ENCODE assay signal across 13 cellular contexts in genomic region chr20:41178495-41178894, GRCh38. TPM values are rescaled to one million over a fixed set of nuclear protein-coding genes. Genes with fewer than 3 reads are reported as not detected.
DNase-seq lines count a peak whose midpoint lies in the region; ATAC-seq, FAIRE-seq and TF ChIP-seq lines count a peak whose summit lies in the region.
"Had no signal": no experiment of that assay in that cellular context is flagged by ENCODE, and none has a peak within 500 bp of the region (broad histone marks: within the 10 kb centered on the region; RNA-seq: fewer than 3 reads in every experiment).

No MANE protein-coding gene starts in this region.

- TF ChIP-seq CTCF in endodermal cell (conservative IDR thresholded peaks at IDR 0.05) (no peak), D721Med (IDR thresholded peaks at IDR 0.05; ENCODE audit: insufficient read depth, missing control alignments) (no peak)

- H3K4me1 ChIP-seq in CD4-positive, CD25-positive, alpha-beta regulatory T cell (ENCODE audit: control insufficient read depth, insufficient read depth, low read length, poor library complexity, severe bottlenecking): no peaks in the 10 kb centered on the region
- H3K4me1 ChIP-seq in HUES48 (ENCODE audit: control insufficient read depth, insufficient read depth, low read length): peaks cover 6% of the 10 kb centered on the region
- H3K4me1 ChIP-seq in endodermal cell (ENCODE audit: control insufficient read depth, insufficient read depth, low read length): peaks cover 14% of the 10 kb centered on the region

- no peak for ATAC-seq in CD4-positive, CD25-positive, alpha-beta regulatory T cell (ENCODE audit: low read depth in 2 of 2)

- H3K9me3 ChIP-seq in CD4-positive, CD25-positive, alpha-beta regulatory T cell (ENCODE audit: control insufficient read depth in 2 of 2, low read length in 2 of 2): no peaks in the 10 kb centered on the region
- H3K9me3 ChIP-seq in HUES48 (ENCODE audit: control insufficient read depth, insufficient read depth, low read length) (no peaks in the 10 kb centered on the region), endodermal cell (ENCODE audit: control insufficient read depth, low read length) (no peaks in the 10 kb centered on the region)
- H3K9me3 ChIP-seq: HAP-1 had no signal

- peaks cover 19% of the 10 kb centered on the region for H3K36me3 Mint-ChIP-seq in CD4-positive, CD25-positive, alpha-beta regulatory T cell
- peaks cover 32% of the 10 kb centered on the region for H3K36me3 Mint-ChIP-seq in endodermal cell (ENCODE audit: low read depth)

- intact Hi-C loops in posterior vena cava (cut with DNase I): loop anchor here (5.0 to 10.0 kb wide), 3 partner anchors 54 to 1081 kb away; no protein-coding TSS in a partner anchor

- H3K9ac ChIP-seq in HUES48 (ENCODE audit: low read depth, low read length) (no peak overlapping the region), endodermal cell (ENCODE audit: extremely low read depth, low read length, poor library complexity, severe bottlenecking) (no peak overlapping the region)
- H3K9ac ChIP-seq: KMS-11 had no signal

- H3K36me3 ChIP-seq in CD4-positive, CD25-positive, alpha-beta regulatory T cell (ENCODE audit: control insufficient read depth, insufficient read depth, low read length): peaks cover 36% of the 10 kb centered on the region
- H3K36me3 ChIP-seq in HUES48 (ENCODE audit: control insufficient read depth, insufficient read depth, low read length) (peaks cover 42% of the 10 kb centered on the region), endodermal cell (ENCODE audit: control insufficient read depth, insufficient read depth, low read length) (peaks cover 54% of the 10 kb centered on the region)

- no peaks in the 10 kb centered on the region for H3K27me3 Mint-ChIP-seq in CD4-positive, CD25-positive, alpha-beta regulatory T cell
- H3K27me3 Mint-ChIP-seq in endodermal cell (ENCODE audit: insufficient read depth): no peaks in the 10 kb centered on the region

- no peaks in the 10 kb centered on the region for H3K9me3 Mint-ChIP-seq in CD4-positive, CD25-positive, alpha-beta regulatory T cell
- no peaks in the 10 kb centered on the region for H3K9me3 Mint-ChIP-seq in endodermal cell

- no peak for FAIRE-seq in D721Med (lab: Jason Lieb, UNC)
- FAIRE-seq: colon, TTC549 had no signal

- WGBS in endodermal cell (ENCODE audit: insufficient coverage in 1 of 2, insufficient read length in 1 of 2), 2 experiments: 85 to 93% methylated on average over 6 of the region's 6 CpGs

- H3K27ac Mint-ChIP-seq in CD4-positive, CD25-positive, alpha-beta regulatory T cell: peak overlapping the region; percentile 47 to 72 (median 67)
- H3K27ac Mint-ChIP-seq in endodermal cell: no peak overlapping the region

- H3K27me3 ChIP-seq in CD4-positive, CD25-positive, alpha-beta regulatory T cell (ENCODE audit: control insufficient read depth, insufficient read depth, low read length): no peaks in the 10 kb centered on the region
- H3K27me3 ChIP-seq in HUES48 (ENCODE audit: control insufficient read depth, insufficient read depth, low read length) (no peaks in the 10 kb centered on the region), endodermal cell (ENCODE audit: control insufficient read depth, insufficient read depth, low read length, poor library complexity, severe bottlenecking) (no peaks in the 10 kb centered on the region)

- no peak for DNase-seq in CD4-positive, CD25-positive, alpha-beta regulatory T cell
- peak; percentile 35 for DNase-seq in endodermal cell
- peak; percentile 36 for DNase-seq in posterior vena cava (ENCODE audit: low spot score)
- no peak for DNase-seq in DMS 273 (lab: John Stamatoyannopoulos, UW; ENCODE audit: unreplicated experiment)
- no peak for DNase-seq in D721Med (ENCODE audit: insufficient read length, low spot score)
- DNase-seq in NCI-H2171 (lab: John Stamatoyannopoulos, UW): no peak
- no peak for DNase-seq in COR-L47 (lab: John Stamatoyannopoulos, UW)
- DNase-seq: OCI-M1 had no signal

- H3K4me1 Mint-ChIP-seq in CD4-positive, CD25-positive, alpha-beta regulatory T cell: peaks cover 9 to 23% (median 18%) of the 10 kb centered on the region in 4 donors
- H3K4me1 Mint-ChIP-seq in endodermal cell: peaks cover 14% of the 10 kb centered on the region

- H3K4me3 Mint-ChIP-seq in CD4-positive, CD25-positive, alpha-beta regulatory T cell: no peak overlapping the region
- no peak overlapping the region for H3K4me3 Mint-ChIP-seq in endodermal cell

- no peak overlapping the region for H3K4me3 ChIP-seq in CD4-positive, CD25-positive, alpha-beta regulatory T cell (ENCODE audit: low read depth, low read length)
- no peak overlapping the region for H3K4me3 ChIP-seq in HUES48 (ENCODE audit: low read depth, low read length)
- H3K4me3 ChIP-seq in endodermal cell (ENCODE audit: low read length): no peak overlapping the region
- H3K4me3 ChIP-seq: HAP-1 had no signal

- no peak overlapping the region for H3K27ac ChIP-seq in CD4-positive, CD25-positive, alpha-beta regulatory T cell (ENCODE audit: insufficient read depth, low read length, poor library complexity, severe bottlenecking)
- H3K27ac ChIP-seq in HUES48 (ENCODE audit: low read depth, low read length) (peak overlapping the region; percentile 48), endodermal cell (ENCODE audit: low read depth, low read length) (peak overlapping the region; percentile 67)
- H3K27ac ChIP-seq: KMS-11 had no signal

RNA-seq across cellular contexts. Expression of gene PLCG1, which starts 41.2 kb away (rescaled TPM):
- total RNA-seq in CD4-positive, CD25-positive, alpha-beta regulatory T cell: 540 TPM
- 10 to 100 TPM; 30.4 to 36.1 (median 33.0) TPM for polyA plus RNA-seq in CD4-positive, CD25-positive, alpha-beta regulatory T cell
- total RNA-seq in endodermal cell (100 to 1,000 TPM; 227 to 257 TPM), posterior vena cava (10 to 100 TPM; 81.0 to 83.0 TPM)
- 283 TPM for polyA plus RNA-seq in endodermal cell (2013, experiment 1 of 2)
- polyA plus RNA-seq in endodermal cell (2013, experiment 2 of 2): 237 TPM

Comparison
In these comparisons a context has a peak if more than half of its experiments do, and no peak if none do; other contexts are left out.
1. DNase-seq: peak in endodermal cell (single experiment) and posterior vena cava (single experiment); none in CD4-positive, CD25-positive, alpha-beta regulatory T cell (0 of 3), DMS 273 (single experiment), D721Med (single experiment), NCI-H2171 (single experiment) and COR-L47 (single experiment).